ENCODE assay signal across 8 cellular contexts in the genomic region with DNA sequence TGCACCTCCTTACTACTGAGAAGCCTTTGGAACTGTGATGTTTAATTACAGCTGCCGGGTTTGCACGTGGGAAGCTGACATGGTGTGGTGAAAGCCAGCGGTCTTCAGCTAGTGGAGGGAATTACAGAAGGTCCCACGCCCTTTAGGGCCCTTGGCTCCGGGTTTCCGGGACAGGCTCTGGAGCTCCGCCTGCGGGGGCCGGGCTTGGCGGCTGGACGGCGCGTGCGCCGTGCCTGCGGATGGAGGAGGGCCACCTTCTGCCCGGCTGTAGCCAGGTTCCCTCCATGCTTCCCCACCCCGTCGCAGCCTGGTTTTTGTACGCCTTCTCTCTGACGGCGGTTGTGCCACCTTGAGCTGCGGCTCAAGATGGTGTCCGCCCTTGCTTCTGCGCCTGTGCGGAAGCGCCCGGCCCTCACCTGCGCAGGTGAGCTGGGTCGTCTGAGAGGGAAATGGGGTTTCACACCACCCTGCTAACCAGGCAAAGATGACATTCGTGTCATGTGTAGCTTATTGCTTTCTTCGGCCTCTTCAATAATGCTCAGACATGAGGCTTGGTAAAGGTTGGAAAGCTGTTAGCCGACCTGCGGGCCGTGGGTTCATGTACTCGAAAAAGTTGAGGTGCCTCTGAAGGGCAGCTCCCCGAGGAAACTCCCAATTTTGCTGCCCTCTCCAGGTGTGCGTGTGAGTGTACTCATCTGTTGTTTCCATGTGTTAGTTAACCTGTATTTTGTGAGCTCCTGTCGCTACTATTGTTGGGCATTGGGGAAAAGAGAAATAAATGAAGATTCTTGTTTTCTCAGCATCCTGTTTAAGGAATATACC. TPM values are rescaled to one million over a fixed set of nuclear protein-coding genes. Genes with fewer than 3 reads are reported as not detected.
DNase-seq lines count a peak whose midpoint lies in the region; ATAC-seq and TF ChIP-seq lines count a peak whose summit lies in the region.

No MANE protein-coding gene starts in this region.

- 88% methylated on average over 39 of the region's 39 CpGs for WGBS in hepatocyte (ENCODE audit: low lambda C conversion rate, missing lambda C conversion rate)

- H3K4me3 ChIP-seq in astrocyte of the cerebellum (ENCODE audit: low read depth, low read length) = peak overlapping the region; percentile 8
- H3K4me3 ChIP-seq in hepatocyte = no peak overlapping the region
- H3K4me3 ChIP-seq in skin epidermis = peak overlapping the region; percentile 23 to 50 (median 35)

- H3K4me3 Mint-ChIP-seq in T-helper 2 cell treated with Interferon-gamma antibody and Interleukin-4, amounts not matched to agents 5 μg/mL and 100 μg/mL, for 36 hours = peak overlapping the region; percentile 71

- H3K4me1 Mint-ChIP-seq in T-helper 2 cell treated with Interferon-gamma antibody and Interleukin-4, amounts not matched to agents 5 μg/mL and 100 μg/mL, for 36 hours (ENCODE audit: low read depth) = peaks cover 3% of the 10 kb centered on the region

- H3K9me2 ChIP-seq in hepatocyte (replicated peaks; ENCODE audit: insufficient read depth) = no peaks in the 10 kb centered on the region

- H2AFZ ChIP-seq in hepatocyte = no peak overlapping the region

- TF ChIP-seq CTCF in astrocyte of the cerebellum (IDR thresholded peaks at IDR 0.05; ENCODE audit: low read depth, low read length, missing control alignments) (no peak), hepatocyte (IDR thresholded peaks at IDR 0.05; ENCODE audit: poor library complexity) (no peak)

- no peaks in the 10 kb centered on the region for H3K36me3 ChIP-seq in hepatocyte (replicated peaks; ENCODE audit: insufficient read depth, low read depth)

- H3K4me2 ChIP-seq in hepatocyte = no peak overlapping the region

- H3K36me3 Mint-ChIP-seq in T-helper 2 cell treated with Interferon-gamma antibody and Interleukin-4, amounts not matched to agents 5 μg/mL and 100 μg/mL, for 36 hours (ENCODE audit: low read depth) = peaks cover 9% of the 10 kb centered on the region

- H3K27ac Mint-ChIP-seq in T-helper 2 cell treated with Interferon-gamma antibody and Interleukin-4, amounts not matched to agents 5 μg/mL and 100 μg/mL, for 36 hours = peak overlapping the region; percentile 35

- no peak for ATAC-seq in HG03571 (IDR thresholded peaks at IDR 0.05; ENCODE audit: unreplicated experiment)

- H3K27ac ChIP-seq in hepatocyte = no peak overlapping the region
- H3K27ac ChIP-seq in skin epidermis = peak overlapping the region in 19 of 21 experiments; percentile 6 to 84 (median 69)

- H3K27me3 ChIP-seq in hepatocyte = no peaks in the 10 kb centered on the region

- in situ Hi-C loops in astrocyte of the cerebellum (cut with HindIII; ENCODE audit: low sequenced_read_pairs) = no loop called here

- H4K20me1 ChIP-seq in hepatocyte (ENCODE audit: insufficient read depth, poor library complexity, severe bottlenecking) = peaks cover 16% of the 10 kb centered on the region

- no peaks in the 10 kb centered on the region for H3K9me3 ChIP-seq in hepatocyte (ENCODE audit: low read depth)

- peaks cover 3% of the 10 kb centered on the region for H3K27me3 Mint-ChIP-seq in T-helper 2 cell treated with Interferon-gamma antibody and Interleukin-4, amounts not matched to agents 5 μg/mL and 100 μg/mL, for 36 hours (ENCODE audit: low read depth)

- DNase-seq in NCI-H1436 (lab: John Stamatoyannopoulos, UW) = peak; percentile 25
- DNase-seq in NCI-H1436 treated with DMSO at 0.1 percent for 48 hours (lab: John Stamatoyannopoulos, UW) = no peak
- peak; percentile 73 for DNase-seq in T-helper 2 cell treated with Interferon-gamma antibody and Interleukin-4, amounts not matched to agents 5 μg/mL and 100 μg/mL, for 36 hours (ENCODE audit: low spot score)
- DNase-seq in astrocyte of the cerebellum (ENCODE audit: low read depth) = no peak
- DNase-seq in hepatocyte (ENCODE audit: low spot score) = peak; percentile 30
- no peak for DNase-seq in OCI-M2 (lab: John Stamatoyannopoulos, UW; ENCODE audit: unreplicated experiment)

- H3K9me3 Mint-ChIP-seq in T-helper 2 cell treated with Interferon-gamma antibody and Interleukin-4, amounts not matched to agents 5 μg/mL and 100 μg/mL, for 36 hours = no peaks in the 10 kb centered on the region

- peaks cover 8% of the 10 kb centered on the region for H3K79me2 ChIP-seq in hepatocyte

- no peaks in the 10 kb centered on the region for H3K4me1 ChIP-seq in hepatocyte (ENCODE audit: insufficient read depth)

RNA-seq across cellular contexts. Expression of gene OPRD1, which starts 36.6 kb away (rescaled TPM):
- 0.07 and 0.12 TPM in 2 replicates for total RNA-seq in hepatocyte
- polyA plus RNA-seq in hepatocyte = 0.08 and 0.12 TPM in 2 replicates

RNA-seq across cellular contexts. Expression of gene YTHDF2, which starts 38.6 kb away (rescaled TPM):
- 71.9 and 87.3 TPM in 2 replicates for total RNA-seq in hepatocyte
- 66.8 and 83.3 TPM in 2 replicates for polyA plus RNA-seq in hepatocyte

Comparison
In these comparisons a context has a peak if more than half of its experiments do, and no peak if none do; other contexts are left out.
1. DNase-seq: peak in NCI-H1436 (single experiment), T-helper 2 cell treated with Interferon-gamma antibody and Interleukin-4, amounts not matched to agents 5 μg/mL and 100 μg/mL, for 36 hours (single experiment) and hepatocyte (single experiment); none in NCI-H1436 treated with DMSO at 0.1 percent for 48 hours (single experiment), astrocyte of the cerebellum (single experiment) and OCI-M2 (single experiment).